In genomic region chr2:131492418-131493198, GRCh38 we compare ENCODE assay signal across 1 cellular context.
A peak's percentile ranks its signal among the peaks of the same experiment; 100 is the strongest.
TF ChIP-seq lines count a peak whose summit lies in the region.

No MANE protein-coding gene starts in this region.

TF ChIP-seq in HepG2, 621 proteins besides CTCF, POLR2A, EP300 and RAD21 (continued from another document and continues in another):
- TF ChIP-seq THAP8 (CRISPR knock-in tag; IDR thresholded peaks at IDR 0.05; ENCODE audit: borderline replicate concordance) (peak; percentile 86; the same call in 1 of the 2 replicates), RBM39 (IDR thresholded peaks at IDR 0.05; ENCODE audit: low read depth, low read length, poor library complexity, severe bottlenecking) (peak; percentile 74), SIX1 (CRISPR knock-in tag; IDR thresholded peaks at IDR 0.05; ENCODE audit: borderline replicate concordance) (no peak), MEF2D (CRISPR knock-in tag; IDR thresholded peaks at IDR 0.05) (peak; percentile 69; the same call in 1 of the 2 replicates), BRD4 (CRISPR knock-in tag; IDR thresholded peaks at IDR 0.05) (0 out of 2 replicates have a peak, but pooled peaks have one; percentile 70), ZNF784 (CRISPR knock-in tag; IDR thresholded peaks at IDR 0.05; ENCODE audit: borderline replicate concordance) (peak; percentile 73; the same call in 1 of the 2 replicates), ZNF83 (CRISPR knock-in tag; IDR thresholded peaks at IDR 0.05; ENCODE audit: borderline replicate concordance) (no peak), ZNF564 (CRISPR knock-in tag; IDR thresholded peaks at IDR 0.05) (peak; percentile 45; the same call in 1 of the 2 replicates), ZNF724P (CRISPR knock-in tag; IDR thresholded peaks at IDR 0.05; ENCODE audit: borderline replicate concordance) (peak; percentile 56; the same call in 1 of the 2 replicates), ZNF136 (CRISPR knock-in tag; IDR thresholded peaks at IDR 0.05; ENCODE audit: low read depth) (no peak), DZIP1 (CRISPR knock-in tag; IDR thresholded peaks at IDR 0.05) (peak; percentile 60; the same call in 1 of the 2 replicates), REPIN1 (CRISPR knock-in tag; IDR thresholded peaks at IDR 0.05; ENCODE audit: borderline replicate concordance, low read depth) (peak; percentile 68; the same call in 1 of the 2 replicates), ZNF333 (CRISPR knock-in tag; IDR thresholded peaks at IDR 0.05; ENCODE audit: borderline replicate concordance) (0 out of 2 replicates have a peak, but pooled peaks have one; percentile 38), MXD3 (CRISPR knock-in tag; IDR thresholded peaks at IDR 0.05) (peak; percentile 17; the same call in 1 of the 2 replicates), ZNF232 (CRISPR knock-in tag; IDR thresholded peaks at IDR 0.05; ENCODE audit: borderline replicate concordance) (peak; percentile 74; the same call in 1 of the 2 replicates), ZNF772 (CRISPR knock-in tag; IDR thresholded peaks at IDR 0.05) (peak; percentile 80; the same call in 1 of the 2 replicates), ZNF562 (CRISPR knock-in tag; IDR thresholded peaks at IDR 0.05; ENCODE audit: borderline replicate concordance) (no peak), GATA4 (IDR thresholded peaks at IDR 0.05; ENCODE audit: borderline replicate concordance, low read depth) (peak; percentile 12; the same call in 1 of the 2 replicates), THAP7 (CRISPR knock-in tag; IDR thresholded peaks at IDR 0.05) (peak; percentile 89; the same call in 1 of the 2 replicates), ZBTB33 (CRISPR knock-in tag; IDR thresholded peaks at IDR 0.05) (no peak), YY1 (IDR thresholded peaks at IDR 0.05; ENCODE audit: insufficient read depth, insufficient replicate concordance, low read depth, low read length) (peak; percentile 94), CBX5 (CRISPR knock-in tag; IDR thresholded peaks at IDR 0.05; ENCODE audit: borderline replicate concordance) (peak; percentile 56; the same call in 1 of the 2 replicates), MAZ (IDR thresholded peaks at IDR 0.05; ENCODE audit: borderline replicate concordance, low read depth, low read length) (peak; percentile 76), MAZ (CRISPR knock-in tag; IDR thresholded peaks at IDR 0.05; ENCODE audit: low read depth) (peak; percentile 92), ZNF883 (CRISPR knock-in tag; IDR thresholded peaks at IDR 0.05; ENCODE audit: not compliant biosample characterization) (peak; percentile 19), NFE2 (CRISPR knock-in tag; IDR thresholded peaks at IDR 0.05) (no peak), ZNF576 (CRISPR knock-in tag; IDR thresholded peaks at IDR 0.05) (peak; percentile 84; the same call in 1 of the 2 replicates), TAF1 (CRISPR knock-in tag; IDR thresholded peaks at IDR 0.05) (peak; percentile 78; the same call in 1 of the 2 replicates), SP140L (CRISPR knock-in tag; IDR thresholded peaks at IDR 0.05; ENCODE audit: borderline replicate concordance) (no peak), ZNF18 (CRISPR knock-in tag; IDR thresholded peaks at IDR 0.05; ENCODE audit: insufficient replicate concordance) (peak; percentile 95), ZBTB3 (CRISPR knock-in tag; IDR thresholded peaks at IDR 0.05; ENCODE audit: borderline replicate concordance, low read depth) (no peak), GLI4 (CRISPR knock-in tag; IDR thresholded peaks at IDR 0.05; ENCODE audit: borderline replicate concordance) (no peak), ZSCAN12 (CRISPR knock-in tag; IDR thresholded peaks at IDR 0.05) (0 out of 2 replicates have a peak, but pooled peaks have one; percentile 45), ZNF776 (CRISPR knock-in tag; IDR thresholded peaks at IDR 0.05) (0 out of 2 replicates have a peak, but pooled peaks have one; percentile 66), ZNF557 (CRISPR knock-in tag; IDR thresholded peaks at IDR 0.05) (no peak), NCOA2 (CRISPR knock-in tag; IDR thresholded peaks at IDR 0.05) (peak; percentile 29; the same call in 1 of the 2 replicates), ZNF878 (CRISPR knock-in tag; IDR thresholded peaks at IDR 0.05) (peak; percentile 81; the same call in 1 of the 2 replicates), ZNF10 (CRISPR knock-in tag; IDR thresholded peaks at IDR 0.05; ENCODE audit: borderline replicate concordance, low read depth) (no peak), ETS1 (CRISPR knock-in tag; IDR thresholded peaks at IDR 0.05) (0 out of 2 replicates have a peak, but pooled peaks have one; percentile 36), MEIS2 (CRISPR knock-in tag; IDR thresholded peaks at IDR 0.05) (peak; percentile 42; the same call in 1 of the 2 replicates), ZNF761 (CRISPR knock-in tag; conservative IDR thresholded peaks at IDR 0.05) (0 out of 2 replicates have a peak, but pooled peaks have one; percentile 20), ZNF275 (CRISPR knock-in tag; IDR thresholded peaks at IDR 0.05; ENCODE audit: borderline replicate concordance) (peak; percentile 64; the same call in 1 of the 2 replicates), ZNF264 (CRISPR knock-in tag; IDR thresholded peaks at IDR 0.05) (peak; percentile 16; the same call in 1 of the 2 replicates), FOXC1 (CRISPR knock-in tag; IDR thresholded peaks at IDR 0.05; ENCODE audit: borderline replicate concordance) (peak; percentile 84), ZNF430 (CRISPR knock-in tag; IDR thresholded peaks at IDR 0.05) (peak; percentile 53; the same call in 1 of the 2 replicates), FOXK2 (IDR thresholded peaks at IDR 0.05) (peak; percentile 81; the same call in 1 of the 2 replicates), KAT8 (CRISPR knock-in tag; IDR thresholded peaks at IDR 0.05) (peak; percentile 94), ZMAT5 (CRISPR knock-in tag; IDR thresholded peaks at IDR 0.05; ENCODE audit: borderline replicate concordance, low read depth) (no peak)
